8 cellular contexts compared by ENCODE assay signal in genomic region chr20:34872604-34873224, GRCh38. TPM values are rescaled to one million over a fixed set of nuclear protein-coding genes. Genes with fewer than 3 reads are reported as not detected.
A peak's percentile ranks its signal among the peaks of the same experiment; 100 is the strongest.
DNase-seq lines count a peak whose midpoint lies in the region; ATAC-seq and TF ChIP-seq lines count a peak whose summit lies in the region.

Gene GGT7, minus strand, starts transcription at chr20:34872856. Its CDS starts 41 bp downstream, at chr20:34872815.

- peaks cover 49% of the 10 kb centered on the region for H3K4me1 ChIP-seq in CD8-positive, alpha-beta memory T cell (ENCODE audit: insufficient read depth, low read length)
- H3K4me1 ChIP-seq in GM23248 (ENCODE audit: insufficient read depth) = peaks cover 10% of the 10 kb centered on the region
- peaks cover 7% of the 10 kb centered on the region for H3K4me1 ChIP-seq in right cardiac atrium (ENCODE audit: control insufficient read depth, insufficient read depth, low read length)
- H3K4me1 ChIP-seq in psoas muscle = peaks cover 12% of the 10 kb centered on the region

- H3K27ac ChIP-seq in CD8-positive, alpha-beta memory T cell (ENCODE audit: low read depth, low read length) = peak within 1 kb of the TSS; percentile 20
- H3K27ac ChIP-seq in GM23248 (no peak within 1 kb of the TSS), right cardiac atrium (ENCODE audit: low read length) (peak within 1 kb of the TSS; percentile 38), psoas muscle (peak within 1 kb of the TSS; percentile 96)

- H3K4me3 ChIP-seq in CD8-positive, alpha-beta memory T cell (ENCODE audit: low read length) = peak within 1 kb of the TSS; percentile 73
- peak within 1 kb of the TSS; percentile 84 for H3K4me3 ChIP-seq in GM23248
- H3K4me3 ChIP-seq in right cardiac atrium (ENCODE audit: low read length) = peak within 1 kb of the TSS; percentile 71
- peak within 1 kb of the TSS; percentile 81 for H3K4me3 ChIP-seq in psoas muscle

- no peaks in the 10 kb centered on the region for H4K20me1 ChIP-seq in GM23248 (ENCODE audit: insufficient read depth)

- H3F3A ChIP-seq in GM23248 (ENCODE audit: insufficient read depth) = peaks cover 9% of the 10 kb centered on the region

- CTCF ChIA-PET in CD8-positive, alpha-beta memory T cell (lab: Charles Lee) = interaction anchor here (0.6 to 2.1 kb wide), 14 partner anchors 9 to 891 kb away, joined by 3 to 9 read pairs (median 4); partner anchors contain the start of genes GSS and MYH7B

- H3K36me3 ChIP-seq in CD8-positive, alpha-beta memory T cell (ENCODE audit: insufficient read depth, low read length) = no peaks in the 10 kb centered on the region
- H3K36me3 ChIP-seq in GM23248 (ENCODE audit: low read depth) (no peaks in the 10 kb centered on the region), psoas muscle (ENCODE audit: insufficient read depth in 1 of 2, low read depth in 1 of 2) (no peaks in the 10 kb centered on the region)

- H3K4me1 Mint-ChIP-seq in CD8-positive, alpha-beta memory T cell = peaks cover 55 to 72% (median 68%) of the 10 kb centered on the region in 3 donors
- peaks cover 55% of the 10 kb centered on the region for H3K4me1 Mint-ChIP-seq in T-helper 17 cell

- DNase-seq in CD8-positive, alpha-beta memory T cell = peak; percentile 81 to 90 (median 86)
- peak; percentile 89 for DNase-seq in GM23248
- peak; percentile 76 to 93 (median 91) for DNase-seq in NCI-H1417 (lab: John Stamatoyannopoulos, UW)
- DNase-seq in T-helper 17 cell = peak; percentile 82 to 87 (median 85)
- DNase-seq in amygdala (lab: John Stamatoyannopoulos, UW) = peak in 53 of 56 donors; percentile 22 to 86 (median 66)
- peak; percentile 81 to 94 (median 93) for DNase-seq in right cardiac atrium
- peak; percentile 86 to 92 for DNase-seq in psoas muscle
- peak; percentile 86 for DNase-seq in ureter (ENCODE audit: low spot score)

- in situ Hi-C loops in GM23248 (cut with MboI) = no loop called here

- H3K27ac Mint-ChIP-seq in CD8-positive, alpha-beta memory T cell = peak within 1 kb of the TSS; percentile 36 to 92 (median 87)
- peak within 1 kb of the TSS; percentile 90 for H3K27ac Mint-ChIP-seq in T-helper 17 cell

- no peaks in the 10 kb centered on the region for H3K9me3 ChIP-seq in CD8-positive, alpha-beta memory T cell (ENCODE audit: low read length)
- H3K9me3 ChIP-seq in GM23248 (ENCODE audit: low read depth) (no peaks in the 10 kb centered on the region), T-helper 17 cell (ENCODE audit: control insufficient read depth, low read length, poor library complexity, severe bottlenecking) (no peaks in the 10 kb centered on the region), right cardiac atrium (ENCODE audit: control insufficient read depth, low read length) (no peaks in the 10 kb centered on the region), psoas muscle (no peaks in the 10 kb centered on the region)

- no peaks in the 10 kb centered on the region for H3K27me3 ChIP-seq in CD8-positive, alpha-beta memory T cell (ENCODE audit: insufficient read depth, low read length, poor library complexity, severe bottlenecking)
- H3K27me3 ChIP-seq in GM23248 (replicated peaks; ENCODE audit: insufficient read depth) = no peaks in the 10 kb centered on the region
- H3K27me3 ChIP-seq in right cardiac atrium (ENCODE audit: control insufficient read depth, insufficient read depth) = no peaks in the 10 kb centered on the region
- no peaks in the 10 kb centered on the region for H3K27me3 ChIP-seq in psoas muscle (ENCODE audit: insufficient read depth in 3 of 3, low read length in 2 of 3)

- no peaks in the 10 kb centered on the region for H3K9me3 Mint-ChIP-seq in CD8-positive, alpha-beta memory T cell

- H3K9ac ChIP-seq in GM23248 = peak within 1 kb of the TSS; percentile 67

- intact Hi-C loops in right cardiac atrium (cut with DNase I) = loop anchor here in 2 of 4 donors (2.0 to 5.0 kb wide), 2 partner anchors 85 to 88 kb away; partner anchors contain the start of genes GSS (in 1 of the 2) and MYH7B (in 1 of the 2)
- intact Hi-C loops in psoas muscle (cut with DNase I) = loop anchor here (1.0 to 10.0 kb wide), 5 partner anchors 40 to 222 kb away; partner anchors contain the start of gene TRPC4AP (in 2 of the 2)

- H3K9me2 ChIP-seq in GM23248 (ENCODE audit: insufficient read depth) = no peaks in the 10 kb centered on the region

- WGBS in GM23248 (ENCODE audit: low coverage in 1 of 2, low lambda C conversion rate in 2 of 2, missing lambda C conversion rate in 2 of 2), 2 experiments = 0 to 1% methylated on average over 34 to 37 of the region's 52 CpGs
- 1% methylated on average over 52 of the region's 52 CpGs for WGBS in right cardiac atrium
- 0 to 1% (median 1%) methylated on average over 30 to 52 of the region's 52 CpGs for WGBS in psoas muscle, 3 donors

- TF ChIP-seq CTCF in psoas muscle (IDR thresholded peaks at IDR 0.05) = peak; percentile 67

- peaks cover 8% of the 10 kb centered on the region for H3K79me2 ChIP-seq in GM23248 (ENCODE audit: insufficient read depth)

- H3K27me3 Mint-ChIP-seq in CD8-positive, alpha-beta memory T cell = peaks cover 0 to 4% of the 10 kb centered on the region in 2 donors
- H3K27me3 Mint-ChIP-seq in T-helper 17 cell = no peaks in the 10 kb centered on the region

- H3K36me3 Mint-ChIP-seq in CD8-positive, alpha-beta memory T cell = no peaks in the 10 kb centered on the region
- H3K36me3 Mint-ChIP-seq in T-helper 17 cell (ENCODE audit: low read depth) = peaks cover 2% of the 10 kb centered on the region

- peak within 1 kb of the TSS; percentile 74 to 92 (median 86) for H3K4me3 Mint-ChIP-seq in CD8-positive, alpha-beta memory T cell
- H3K4me3 Mint-ChIP-seq in T-helper 17 cell = peak within 1 kb of the TSS; percentile 92

- ATAC-seq in T-helper 17 cell (peak; percentile 69), right cardiac atrium (peak; percentile 64 to 67), psoas muscle (peak; percentile 67 to 75 (median 68))

- peak within 1 kb of the TSS; percentile 88 for H3K4me2 ChIP-seq in GM23248 (ENCODE audit: unreplicated experiment)

- peak within 1 kb of the TSS; percentile 91 for H2AFZ ChIP-seq in GM23248

- POLR2A ChIA-PET in CD8-positive, alpha-beta memory T cell (lab: Charles Lee) = interaction anchor here (0.6 to 1.4 kb wide), 2 partner anchors 19 to 83 kb away, joined by 3 to 4 read pairs; partner anchors contain the start of genes GSS and MYH7B

RNA-seq across cellular contexts. Expression of gene GGT7, which starts in this region (rescaled TPM):
- total RNA-seq in CD8-positive, alpha-beta memory T cell = 1 to 10 TPM; 8.2 to 10.0 TPM
- polyA plus RNA-seq in CD8-positive, alpha-beta memory T cell = 1.7 TPM
- 9.2 and 10.2 TPM in 2 replicates for total RNA-seq in GM23248 (2014; rRNA removed; shearing (Covaris generic))
- 17.6 and 20.4 TPM in 2 replicates for polyA plus RNA-seq in GM23248 (2016; fragmentation: Nextera tagmentation; extraction: Ambion mirVana)
- total RNA-seq in T-helper 17 cell = 10 to 100 TPM; 15.0 to 20.2 TPM
- 10 to 100 TPM; 17.8 to 22.0 (median 18.6) TPM for total RNA-seq in right cardiac atrium
- polyA plus RNA-seq in right cardiac atrium = 14.8 TPM
- 10 to 100 TPM; 12.8 to 36.2 (median 29.0) TPM for total RNA-seq in psoas muscle
- polyA plus RNA-seq in psoas muscle = 10 to 100 TPM in 2 of 3 donors, 1 to 10 TPM in 1; 4.8 to 32.4 (median 14.3) TPM
- 27.3 TPM for total RNA-seq in ureter
